In genomic region chrX:94400488-94400887, GRCh38 we compare ENCODE assay signal across 10 cellular contexts.
A peak's percentile ranks its signal among the peaks of the same experiment; 100 is the strongest.
DNase-seq lines count a peak whose midpoint lies in the region; ATAC-seq, FAIRE-seq and TF ChIP-seq lines count a peak whose summit lies in the region.
"Had no signal": no experiment of that assay in that cellular context is flagged by ENCODE, and none has a peak within 500 bp of the region (broad histone marks: within the 10 kb centered on the region; RNA-seq: fewer than 3 reads in every experiment).

No MANE protein-coding gene starts in this region.

- H3K36me3 ChIP-seq in HUES6 (ENCODE audit: control insufficient read depth, insufficient read depth, low read length) (peaks cover 10% of the 10 kb centered on the region; the same call in 1 of the 2 replicates), small intestine (ENCODE audit: control insufficient read depth in 2 of 2, insufficient read depth in 2 of 2, low read length in 2 of 2) (no peaks in the 10 kb centered on the region)

- H3K4me3 Mint-ChIP-seq in nephron progenitor cell (no peak overlapping the region), immature natural killer cell (no peak overlapping the region)

- DNase-seq in nephron progenitor cell (no peak), small intestine (no peak), immature natural killer cell (no peak), dedifferentiated amniotic fluid mesenchymal stem cell (ENCODE audit: extremely low spot score) (no peak)
- DNase-seq in stimulated activated CD4-positive, alpha-beta T cell treated with anti-CD3 and anti-CD28 coated beads, Interleukin-2, amount 100 ng/mL, for 24 hours: no peak
- DNase-seq: activated naive CD4-positive, alpha-beta T cell treated with Interleukin-2 at 50 U/mL for 16 hours had no signal

- H3K4me3 ChIP-seq in HUES6 (ENCODE audit: low read depth, low read length) (no peak overlapping the region), small intestine (ENCODE audit: low read depth in 1 of 2, low read length in 2 of 2) (no peak overlapping the region)

- WGBS in small intestine, 3 donors: 61 to 75% (median 65%) methylated on average over 2 of the region's 2 CpGs

- H3K27me3 ChIP-seq in HUES6 (ENCODE audit: control insufficient read depth, insufficient read depth, low read length) (no peaks in the 10 kb centered on the region), small intestine (ENCODE audit: control insufficient read depth in 2 of 2, insufficient read depth in 2 of 2, low read length in 2 of 2) (no peaks in the 10 kb centered on the region)

- peak overlapping the region; percentile 74 for H3K27ac Mint-ChIP-seq in nephron progenitor cell
- H3K27ac Mint-ChIP-seq in immature natural killer cell: no peak overlapping the region

- H3K27me3 Mint-ChIP-seq in nephron progenitor cell (ENCODE audit: low read depth, poor library complexity) (no peaks in the 10 kb centered on the region), immature natural killer cell (ENCODE audit: low read depth in 3 of 3) (peaks cover 0 to 2% (median 1%) of the 10 kb centered on the region in 3 donors)

- no peak overlapping the region for H3K9ac ChIP-seq in HUES6 (ENCODE audit: low read length)

- H3K36me3 Mint-ChIP-seq in nephron progenitor cell (ENCODE audit: low read depth) (no peaks in the 10 kb centered on the region), immature natural killer cell (no peaks in the 10 kb centered on the region)

- peak overlapping the region; percentile 73 for H3K27ac ChIP-seq in HUES6 (ENCODE audit: low read depth, low read length)
- H3K27ac ChIP-seq in small intestine (ENCODE audit: low read depth in 1 of 2, low read length in 1 of 2): no peak overlapping the region

- H3K4me1 ChIP-seq in HUES6 (ENCODE audit: control insufficient read depth, insufficient read depth, low read length): no peaks in the 10 kb centered on the region
- no peaks in the 10 kb centered on the region for H3K4me1 ChIP-seq in small intestine (ENCODE audit: control insufficient read depth in 2 of 2, insufficient read depth in 1 of 2, low read depth in 1 of 2, low read length in 1 of 2)

- peaks cover 16% of the 10 kb centered on the region for H3K9me3 ChIP-seq in HUES6 (ENCODE audit: control insufficient read depth, insufficient read depth, low read depth, low read length)
- H3K9me3 ChIP-seq in small intestine (ENCODE audit: control insufficient read depth, low read depth): peaks cover 1% of the 10 kb centered on the region

- H3K9me3 Mint-ChIP-seq in nephron progenitor cell (no peaks in the 10 kb centered on the region), immature natural killer cell (peaks cover 0 to 10% (median 5%) of the 10 kb centered on the region in 6 donors)

- peak; percentile 97 for ATAC-seq in GM18870 (IDR thresholded peaks at IDR 0.05; ENCODE audit: unreplicated experiment)
- ATAC-seq in HG02610 (IDR thresholded peaks at IDR 0.05; ENCODE audit: unreplicated experiment): peak; percentile 99
- ATAC-seq: activated CD4-positive, CD25-positive, alpha-beta regulatory T cell treated with anti-CD3 and anti-CD28 coated beads, Interleukin-2, amount 50 U/mL, for 24 hours had no signal

- H3K4me1 Mint-ChIP-seq in nephron progenitor cell (no peaks in the 10 kb centered on the region), immature natural killer cell (no peaks in the 10 kb centered on the region)

- TF ChIP-seq CTCF in nephron progenitor cell (IDR thresholded peaks at IDR 0.05): no peak

- FAIRE-seq in small intestine (lab: Jason Lieb, UNC): no peak
